ENCODE assay signal across 1 cellular context in genomic region chr2:25259744-25260124, GRCh38.
TF ChIP-seq lines count a peak whose summit lies in the region.

No MANE protein-coding gene starts in this region.

TF ChIP-seq in IMR-90, 13 proteins besides CTCF, POLR2A, EP300 and RAD21:
- no peak for TF ChIP-seq ELK1 (IDR thresholded peaks at IDR 0.05; ENCODE audit: borderline replicate concordance, low read depth, low read length)
- TF ChIP-seq RCOR1 (IDR thresholded peaks at IDR 0.05; ENCODE audit: insufficient replicate concordance, low read length): no peak
- no peak for TF ChIP-seq RFX5 (IDR thresholded peaks at IDR 0.05; ENCODE audit: low read depth, low read length)
- no peak for TF ChIP-seq USF2 (IDR thresholded peaks at IDR 0.05; ENCODE audit: low read depth, low read length)
- TF ChIP-seq SMC3 (IDR thresholded peaks at IDR 0.05; ENCODE audit: low read depth, low read length): no peak
- no peak for TF ChIP-seq BHLHE40 (IDR thresholded peaks at IDR 0.05; ENCODE audit: low read depth, low read length)
- TF ChIP-seq FOS (IDR thresholded peaks at IDR 0.05; ENCODE audit: low read depth, low read length): no peak
- TF ChIP-seq MAFK (IDR thresholded peaks at IDR 0.05; ENCODE audit: low read depth, low read length): no peak
- no peak for TF ChIP-seq CEBPB (IDR thresholded peaks at IDR 0.05; ENCODE audit: low read depth, low read length)
- no peak for TF ChIP-seq NFE2L2 (IDR thresholded peaks at IDR 0.05; ENCODE audit: low read depth, low read length)
- no peak for TF ChIP-seq MAZ (IDR thresholded peaks at IDR 0.05; ENCODE audit: borderline replicate concordance, low read depth, low read length)
- TF ChIP-seq CHD1 (IDR thresholded peaks at IDR 0.05; ENCODE audit: low read depth, low read length): no peak
- TF ChIP-seq MXI1 (IDR thresholded peaks at IDR 0.05; ENCODE audit: borderline replicate concordance, low read depth, low read length): no peak
